8 cellular contexts compared by ENCODE assay signal in genomic region chr9:33159760-33160127, GRCh38. TPM values are rescaled to one million over a fixed set of nuclear protein-coding genes. Genes with fewer than 3 reads are reported as not detected.
DNase-seq lines count a peak whose midpoint lies in the region; ATAC-seq and TF ChIP-seq lines count a peak whose summit lies in the region.

No MANE protein-coding gene starts in this region.

- H3K4me3 Mint-ChIP-seq in CD4-positive, alpha-beta memory T cell: peak overlapping the region; percentile 73 to 95 (median 83)
- H3K4me3 Mint-ChIP-seq in activated T-helper 2 cell treated with anti-CD3 and anti-CD28 coated beads, Interferon-gamma antibody, Interleukin-2, Interleukin-4, amounts not matched to agents 10 μg/mL and 5 μg/mL and 100 μg/mL, durations not matched to agents 14 hours and 24 hours and 36 hours (ENCODE audit: low read depth): peak overlapping the region; percentile 76

- peaks cover 99% of the 10 kb centered on the region for H3K4me1 ChIP-seq in CD4-positive, alpha-beta memory T cell (ENCODE audit: insufficient read depth, low read length)
- peaks cover 42% of the 10 kb centered on the region for H3K4me1 ChIP-seq in OCI-LY1 (ENCODE audit: insufficient read depth, low read length, severe bottlenecking)
- peaks cover 0 to 98% (median 80%) of the 10 kb centered on the region in 4 donors for H3K4me1 ChIP-seq in sigmoid colon

- ATAC-seq in GM21825 (IDR thresholded peaks at IDR 0.05; ENCODE audit: unreplicated experiment): peak; percentile 30

- H3K27me3 Mint-ChIP-seq in CD4-positive, alpha-beta memory T cell: no peaks in the 10 kb centered on the region
- no peaks in the 10 kb centered on the region for H3K27me3 Mint-ChIP-seq in activated T-helper 2 cell treated with anti-CD3 and anti-CD28 coated beads, Interferon-gamma antibody, Interleukin-2, Interleukin-4, amounts not matched to agents 10 μg/mL and 5 μg/mL and 100 μg/mL, durations not matched to agents 14 hours and 24 hours and 36 hours (ENCODE audit: low read depth)

- TF ChIP-seq CTCF in OCI-LY1 (IDR thresholded peaks at IDR 0.05; ENCODE audit: low read length) (no peak), sigmoid colon (IDR thresholded peaks at IDR 0.05) (no peak)

- H3K27me3 ChIP-seq in CD4-positive, alpha-beta memory T cell (ENCODE audit: insufficient read depth, low read length): no peaks in the 10 kb centered on the region
- H3K27me3 ChIP-seq in OCI-LY1 (ENCODE audit: insufficient read depth, low read length) (no peaks in the 10 kb centered on the region), sigmoid colon (no peaks in the 10 kb centered on the region)

- peaks cover 0 to 2% (median 0%) of the 10 kb centered on the region in 8 donors for H3K9me3 Mint-ChIP-seq in CD4-positive, alpha-beta memory T cell
- no peaks in the 10 kb centered on the region for H3K9me3 Mint-ChIP-seq in activated T-helper 2 cell treated with anti-CD3 and anti-CD28 coated beads, Interferon-gamma antibody, Interleukin-2, Interleukin-4, amounts not matched to agents 10 μg/mL and 5 μg/mL and 100 μg/mL, durations not matched to agents 14 hours and 24 hours and 36 hours

- WGBS in sigmoid colon, 2 donors: 18 to 26% methylated on average over 2 of the region's 2 CpGs

- H3K79me2 ChIP-seq in OCI-LY1 (ENCODE audit: insufficient read depth, low read length): no peaks in the 10 kb centered on the region

- intact Hi-C loops in CD4-positive, alpha-beta memory T cell (cut with micrococcal nuclease): loop anchor here (1.0 kb wide), 2 partner anchors 8 to 18 kb away; partner anchors contain the start of gene B4GALT1
- intact Hi-C loops in activated T-helper 2 cell treated with anti-CD3 and anti-CD28 coated beads, Interferon-gamma antibody, Interleukin-2, Interleukin-4, amounts not matched to agents 10 μg/mL and 5 μg/mL and 100 μg/mL, durations not matched to agents 14 hours and 24 hours and 36 hours (cut with micrococcal nuclease): loop anchor here (1.0 to 10.0 kb wide), 5 partner anchors 8 to 775 kb away; partner anchors contain the start of genes ACO1, B4GALT1 and NFX1
- intact Hi-C loops in sigmoid colon (cut with DNase I): loop anchor here (10.0 kb wide), 1 partner anchor 585 kb away; the partner anchor contains the start of gene NDUFB6

- H4K20me1 ChIP-seq in OCI-LY1 (ENCODE audit: insufficient read depth, low read length): no peaks in the 10 kb centered on the region

- peak; percentile 69 to 88 (median 75) for DNase-seq in CD4-positive, alpha-beta memory T cell
- peak; percentile 46 for DNase-seq in activated T-helper 2 cell treated with anti-CD3 and anti-CD28 coated beads, Interferon-gamma antibody, Interleukin-2, Interleukin-4, amounts not matched to agents 10 μg/mL and 5 μg/mL and 100 μg/mL, durations not matched to agents 14 hours and 24 hours and 36 hours (ENCODE audit: low spot score)
- DNase-seq in glomerular visceral epithelial cell (ENCODE audit: extremely low spot score): peak; percentile 62
- DNase-seq in sigmoid colon: no peak
- DNase-seq in NCI-H146 (lab: John Stamatoyannopoulos, UW): no peak
- DNase-seq in NCI-H187 treated with DMSO at 0.1 percent for 48 hours (lab: John Stamatoyannopoulos, UW): no peak

- no peak overlapping the region; the same call in 1 of the 2 replicates for H3K9ac ChIP-seq in OCI-LY1 (ENCODE audit: low read length)

- POLR2A ChIA-PET in CD4-positive, alpha-beta memory T cell (lab: Charles Lee; ENCODE audit: partially characterized antibody): interaction anchor here (0.8 to 14.4 kb wide), 11 partner anchors 8 to 314 kb away, joined by 3 to 376 read pairs (median 5); partner anchors contain the start of genes B4GALT1, DNAJA1, NFX1 and NOL6

- H3K4me2 ChIP-seq in OCI-LY1 (ENCODE audit: low read length): peak overlapping the region; percentile 30; the same call in 1 of the 2 replicates

- TF ChIP-seq POLR2A in sigmoid colon (IDR thresholded peaks at IDR 0.05): no peak

- no peak for TF ChIP-seq EP300 in sigmoid colon (IDR thresholded peaks at IDR 0.05)

- no peaks in the 10 kb centered on the region for H3K9me3 ChIP-seq in CD4-positive, alpha-beta memory T cell (ENCODE audit: control insufficient read depth in 1 of 2, low read length in 2 of 2)
- H3K9me3 ChIP-seq in OCI-LY1 (ENCODE audit: low read length): no peaks in the 10 kb centered on the region
- no peaks in the 10 kb centered on the region for H3K9me3 ChIP-seq in sigmoid colon

- no peak overlapping the region for H2AFZ ChIP-seq in OCI-LY1 (ENCODE audit: low read length)

- H3F3A ChIP-seq in OCI-LY1 (ENCODE audit: insufficient read depth, low read length): 0 out of 2 replicates have a peak, but pooled peaks cover 4% of the 10 kb centered on the region

- peak overlapping the region; percentile 96 to 100 (median 98) for H3K27ac Mint-ChIP-seq in CD4-positive, alpha-beta memory T cell
- H3K27ac Mint-ChIP-seq in activated T-helper 2 cell treated with anti-CD3 and anti-CD28 coated beads, Interferon-gamma antibody, Interleukin-2, Interleukin-4, amounts not matched to agents 10 μg/mL and 5 μg/mL and 100 μg/mL, durations not matched to agents 14 hours and 24 hours and 36 hours: peak overlapping the region; percentile 97

- H3K4me3 ChIP-seq in CD4-positive, alpha-beta memory T cell (ENCODE audit: low read length in 2 of 2): peak overlapping the region; percentile 30 to 43
- H3K4me3 ChIP-seq in OCI-LY1 (ENCODE audit: low read depth, low read length, poor library complexity, severe bottlenecking): no peak overlapping the region
- no peak overlapping the region for H3K4me3 ChIP-seq in sigmoid colon

- no peaks in the 10 kb centered on the region for H3K9me2 ChIP-seq in OCI-LY1 (ENCODE audit: low read depth, low read length)

- H3K36me3 ChIP-seq in CD4-positive, alpha-beta memory T cell (ENCODE audit: insufficient read depth, low read length): no peaks in the 10 kb centered on the region
- H3K36me3 ChIP-seq in OCI-LY1 (ENCODE audit: insufficient read depth, low read length): no peaks in the 10 kb centered on the region
- no peaks in the 10 kb centered on the region for H3K36me3 ChIP-seq in sigmoid colon

- H3K27ac ChIP-seq in CD4-positive, alpha-beta memory T cell (ENCODE audit: low read depth, low read length): peak overlapping the region; percentile 93
- H3K27ac ChIP-seq in OCI-LY1 (ENCODE audit: low read depth, low read length, poor library complexity, severe bottlenecking) (peak overlapping the region; percentile 5), sigmoid colon (peak overlapping the region; percentile 83 to 98 (median 92))

- H3K36me3 Mint-ChIP-seq in CD4-positive, alpha-beta memory T cell: peaks cover 5 to 14% of the 10 kb centered on the region in 2 donors
- H3K36me3 Mint-ChIP-seq in activated T-helper 2 cell treated with anti-CD3 and anti-CD28 coated beads, Interferon-gamma antibody, Interleukin-2, Interleukin-4, amounts not matched to agents 10 μg/mL and 5 μg/mL and 100 μg/mL, durations not matched to agents 14 hours and 24 hours and 36 hours (ENCODE audit: low read depth): peaks cover 23% of the 10 kb centered on the region

- H3K4me1 Mint-ChIP-seq in CD4-positive, alpha-beta memory T cell: peaks cover 75 to 100% (median 88%) of the 10 kb centered on the region in 4 donors
- H3K4me1 Mint-ChIP-seq in activated T-helper 2 cell treated with anti-CD3 and anti-CD28 coated beads, Interferon-gamma antibody, Interleukin-2, Interleukin-4, amounts not matched to agents 10 μg/mL and 5 μg/mL and 100 μg/mL, durations not matched to agents 14 hours and 24 hours and 36 hours (ENCODE audit: low read depth): peaks cover 85% of the 10 kb centered on the region

- CTCF ChIA-PET in CD4-positive, alpha-beta memory T cell (lab: Charles Lee; ENCODE audit: partially characterized antibody): interaction anchor here (1.2 to 3.2 kb wide), 6 partner anchors 8 to 66 kb away, joined by 4 to 18 read pairs (median 7); partner anchors contain the start of gene B4GALT1

RNA-seq across cellular contexts. Expression of gene B4GALT1, which starts 7.4 kb away (rescaled TPM):
- 10 to 100 TPM; 54.1 to 56.0 TPM for total RNA-seq in CD4-positive, alpha-beta memory T cell
- 10 to 100 TPM; 16.6 to 32.0 TPM for polyA plus RNA-seq in CD4-positive, alpha-beta memory T cell
- 60.6 and 64.0 TPM in 2 replicates for total RNA-seq in activated T-helper 2 cell treated with anti-CD3 and anti-CD28 coated beads, Interferon-gamma antibody, Interleukin-2, Interleukin-4, amounts not matched to agents 10 μg/mL and 5 μg/mL and 100 μg/mL, durations not matched to agents 14 hours and 24 hours and 36 hours
- 10 to 100 TPM; 20.3 to 28.0 (median 25.0) TPM for total RNA-seq in sigmoid colon
- 100 to 1,000 TPM in 1 of 3 donors, 10 to 100 TPM in 2; 24.0 to 107 (median 61.5) TPM for polyA plus RNA-seq in sigmoid colon

Comparison
In these comparisons a context has a peak if more than half of its experiments do, and no peak if none do; other contexts are left out.
1. DNase-seq: peak in CD4-positive, alpha-beta memory T cell (5 of 5), activated T-helper 2 cell treated with anti-CD3 and anti-CD28 coated beads, Interferon-gamma antibody, Interleukin-2, Interleukin-4, amounts not matched to agents 10 μg/mL and 5 μg/mL and 100 μg/mL, durations not matched to agents 14 hours and 24 hours and 36 hours (single experiment) and glomerular visceral epithelial cell (single experiment); none in sigmoid colon (single experiment), NCI-H146 (single experiment) and NCI-H187 treated with DMSO at 0.1 percent for 48 hours (single experiment).
2. H3K27ac ChIP-seq: peak in every context shown above with its lines; median percentile 93 in CD4-positive, alpha-beta memory T cell; 92 in sigmoid colon; 5 in OCI-LY1.
3. H3K4me3 ChIP-seq: peak in CD4-positive, alpha-beta memory T cell (2 of 2); none in OCI-LY1 (single experiment) and sigmoid colon (0 of 4).